21 cellular contexts compared by ENCODE assay signal in the genomic region with DNA sequence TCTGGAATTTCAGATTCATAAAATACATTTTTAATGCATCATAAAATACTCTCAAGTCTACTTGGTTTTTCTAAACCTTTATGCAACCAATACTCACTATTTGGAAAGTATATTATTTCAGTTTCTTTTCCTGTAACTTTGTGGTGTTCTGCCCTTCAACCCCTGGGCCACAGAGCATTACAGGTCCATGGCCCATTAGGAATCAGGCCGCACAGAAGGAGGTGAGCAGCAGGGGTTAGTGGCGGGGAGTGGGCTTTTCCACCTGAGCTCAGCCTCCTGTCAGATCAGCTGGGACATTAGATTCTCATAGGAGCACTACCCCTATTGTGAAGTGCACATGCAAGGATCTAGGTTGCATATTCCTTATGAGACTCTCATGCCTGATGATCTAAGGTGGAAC.
"Had no signal": no experiment of that assay in that cellular context is flagged by ENCODE, and none has a peak within 500 bp of the region (broad histone marks: within the 10 kb centered on the region; RNA-seq: fewer than 3 reads in every experiment).

No MANE protein-coding gene starts in this region.

- H3K27me3 Mint-ChIP-seq: activated B cell treated with CpG ODN at 0.5 μM for 24 hours; activated CD4-positive, alpha-beta T cell treated with anti-CD3 and anti-CD28 coated beads for 36 hours; activated naive CD8-positive, alpha-beta T cell; naive thymus-derived CD4-positive, alpha-beta T cell had no signal

- H3K4me3 ChIP-seq: body of pancreas, cardiac muscle cell, heart right ventricle, lung, transverse colon, vagina had no signal

- H3K27ac Mint-ChIP-seq: activated B cell treated with CpG ODN at 0.5 μM for 24 hours; activated CD4-positive, alpha-beta T cell treated with anti-CD3 and anti-CD28 coated beads for 36 hours; activated naive CD8-positive, alpha-beta T cell; activated T-helper 1 cell treated with anti-CD3 and anti-CD28 coated beads, Interleukin-12 subunit alpha, Interleukin-12 subunit beta, Interleukin-2, Interleukin-4 antibody, amounts not matched to agents 30 ng/mL and 10 ng/mL and 1 ng/mL, durations not matched to agents 14 hours and 24 hours and 36 hours; T-helper 1 cell treated with Interleukin-12 subunit alpha and Interleukin-12 subunit beta and Interleukin-4 antibody, amounts not matched to agents 30 μg/mL and 1 μg/mL, for 36 hours had no signal

- DNase-seq: activated B cell treated with CpG ODN at 0.5 μM for 24 hours; activated CD4-positive, alpha-beta T cell treated with anti-CD3 and anti-CD28 coated beads for 36 hours; activated CD4-positive, alpha-beta T cell treated with anti-CD3 and anti-CD28 coated beads, Interleukin-2, amount 50 U/mL, for 4 hours; activated gamma-delta T cell treated with Interleukin-2 at 50 U/mL for 16 hours; anterior cingulate cortex; body of pancreas; cortex of kidney; heart right ventricle; left colon; naive thymus-derived CD4-positive, alpha-beta T cell; occipital lobe; stimulated activated CD4-positive, alpha-beta T cell treated with anti-CD3 and anti-CD28 coated beads, Interleukin-4, amount 100 ng/mL, for 24 hours; transverse colon had no signal

- H3K4me3 Mint-ChIP-seq: activated B cell treated with CpG ODN at 0.5 μM for 24 hours; activated CD4-positive, alpha-beta T cell treated with anti-CD3 and anti-CD28 coated beads for 36 hours; activated naive CD8-positive, alpha-beta T cell; activated T-helper 1 cell treated with anti-CD3 and anti-CD28 coated beads, Interleukin-12 subunit alpha, Interleukin-12 subunit beta, Interleukin-2, Interleukin-4 antibody, amounts not matched to agents 30 ng/mL and 10 ng/mL and 1 ng/mL, durations not matched to agents 14 hours and 24 hours and 36 hours; neural crest cell; T-helper 1 cell treated with Interleukin-12 subunit alpha and Interleukin-12 subunit beta and Interleukin-4 antibody, amounts not matched to agents 30 μg/mL and 1 μg/mL, for 36 hours had no signal

- H3K4me1 Mint-ChIP-seq: neural crest cell had no signal

- H3K36me3 ChIP-seq: cardiac muscle cell, heart right ventricle, transverse colon, vagina had no signal

- H3K27ac ChIP-seq: body of pancreas, cardiac muscle cell, epithelial cell of prostate, heart right ventricle, transverse colon, vagina had no signal

- H3K27me3 ChIP-seq: body of pancreas, cardiac muscle cell, heart right ventricle, transverse colon, vagina had no signal

- ATAC-seq: body of pancreas; left colon; naive thymus-derived CD4-positive, alpha-beta T cell had no signal

- H3K9me3 Mint-ChIP-seq: activated B cell treated with CpG ODN at 0.5 μM for 24 hours; activated T-helper 1 cell treated with anti-CD3 and anti-CD28 coated beads, Interleukin-12 subunit alpha, Interleukin-12 subunit beta, Interleukin-2, Interleukin-4 antibody, amounts not matched to agents 30 ng/mL and 10 ng/mL and 1 ng/mL, durations not matched to agents 14 hours and 24 hours and 36 hours; neural crest cell; T-helper 1 cell treated with Interleukin-12 subunit alpha and Interleukin-12 subunit beta and Interleukin-4 antibody, amounts not matched to agents 30 μg/mL and 1 μg/mL, for 36 hours had no signal

- H3K9me3 ChIP-seq: body of pancreas, heart right ventricle, transverse colon, vagina had no signal
